In the genomic region with DNA sequence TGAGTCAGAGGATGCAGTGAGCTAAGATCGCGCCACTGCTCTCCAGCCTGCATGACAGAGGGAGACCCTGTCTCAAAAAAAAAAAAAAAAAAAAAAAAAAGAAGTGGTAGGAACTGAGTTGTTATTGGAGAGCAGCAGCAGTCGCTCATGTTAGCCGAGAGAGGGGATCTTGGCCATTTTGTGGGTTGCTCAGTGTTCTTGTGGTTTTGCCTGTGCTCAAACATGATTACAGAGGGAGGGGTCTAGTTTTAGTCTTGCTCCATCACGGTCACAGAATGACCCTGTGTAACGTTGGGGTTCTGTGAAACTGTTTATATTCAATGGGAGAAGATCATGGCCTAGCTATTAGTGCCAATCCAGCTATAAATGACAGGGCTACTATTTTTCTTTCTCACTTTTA, we compare ENCODE assay signal across 10 cellular contexts. TPM values are rescaled to one million over a fixed set of nuclear protein-coding genes. Genes with fewer than 3 reads are reported as not detected.
DNase-seq lines count a peak whose midpoint lies in the region; ATAC-seq, FAIRE-seq and TF ChIP-seq lines count a peak whose summit lies in the region.
"Had no signal": no experiment of that assay in that cellular context is flagged by ENCODE, and none has a peak within 500 bp of the region (broad histone marks: within the 10 kb centered on the region; RNA-seq: fewer than 3 reads in every experiment).

No MANE protein-coding gene starts in this region.

- CTCF ChIA-PET in A549 (lab: Yijun Ruan, JAX) (interaction anchor here (0.6 to 1.4 kb wide), 11 partner anchors 9 to 97 kb away, joined by 3 to 9 read pairs (median 3); partner anchors contain the start of gene VPS11), Caco-2 (lab: Charles Lee) (interaction anchor here (0.9 kb wide), 1 partner anchor 111 kb away, joined by 3 read pairs; no protein-coding TSS in a partner anchor)

- no peak for TF ChIP-seq EP300 in A549 (IDR thresholded peaks at IDR 0.05)

- H3K9me3 ChIP-seq in A549 (no peaks in the 10 kb centered on the region), Caco-2 (no peaks in the 10 kb centered on the region), SK-N-MC (ENCODE audit: low read depth, low read length) (no peaks in the 10 kb centered on the region)

- TF ChIP-seq CTCF in A549 (IDR thresholded peaks at IDR 0.05) (no peak), Caco-2 (IDR thresholded peaks at IDR 0.05; ENCODE audit: insufficient read depth in 1 of 2, low read depth in 1 of 2, low read length in 1 of 2, severe bottlenecking in 1 of 2, unreplicated experiment in 1 of 2) (no peak), dorsolateral prefrontal cortex (IDR thresholded peaks at IDR 0.05 in 54 of 56, conservative IDR thresholded peaks at IDR 0.05 in 2 of 56; ENCODE audit: low read depth in 1 of 56, partially characterized antibody in 56 of 56) (no peak)

- intact Hi-C loops in Caco-2 (cut with micrococcal nuclease; ENCODE audit: unreplicated experiment): loop anchor here (1.0 kb wide), 1 partner anchor 32 kb away; the partner anchor contains the start of gene VPS11
- intact Hi-C loops in dorsolateral prefrontal cortex (cut with DNase I): loop anchor here (5.0 to 10.0 kb wide), 5 partner anchors 82 to 225 kb away; partner anchors contain the start of genes CBL (in 1 of the 2), RPS25 (in 1 of the 2) and TRAPPC4 (in 1 of the 2)

- no TSS peak for BruUV-seq in Caco-2 (replicated peaks; lab: Mats Ljungman, UMichigan)

- H3K27me3 ChIP-seq in Caco-2 (replicated peaks; ENCODE audit: control insufficient read depth, insufficient read depth, low read length) (no peaks in the 10 kb centered on the region), dorsolateral prefrontal cortex (no peaks in the 10 kb centered on the region)

- peaks cover 28% of the 10 kb centered on the region for H3K4me1 Mint-ChIP-seq in Caco-2 (ENCODE audit: low read depth, unreplicated experiment)
- H3K4me1 Mint-ChIP-seq in effector memory CD8-positive, alpha-beta T cell (ENCODE audit: low read depth in 2 of 2): peaks cover 27 to 37% of the 10 kb centered on the region in 2 donors

- WGBS in A549 (ENCODE audit: missing lambda C conversion rate): 72% methylated on average over 6 of the region's 6 CpGs

- POLR2A ChIA-PET in A549 (lab: Yijun Ruan, JAX) (interaction anchor here (0.7 kb wide), 1 partner anchor 70 kb away, joined by 3 read pairs; no protein-coding TSS in a partner anchor), Caco-2 (lab: Charles Lee) (no interaction called here)

- H3K9me3 Mint-ChIP-seq in Caco-2 (ENCODE audit: unreplicated experiment): no peaks in the 10 kb centered on the region
- H3K9me3 Mint-ChIP-seq in effector memory CD8-positive, alpha-beta T cell: no peaks in the 10 kb centered on the region

- peak overlapping the region; percentile 99 for H3K4me2 ChIP-seq in A549

- H3K27ac Mint-ChIP-seq in Caco-2 (ENCODE audit: unreplicated experiment): peak overlapping the region; percentile 98
- no peak overlapping the region for H3K27ac Mint-ChIP-seq in effector memory CD8-positive, alpha-beta T cell

- H3K36me3 ChIP-seq in Caco-2 (ENCODE audit: control insufficient read depth, insufficient read depth, low read length): peaks cover 3% of the 10 kb centered on the region; the same call in 1 of the 2 replicates
- peaks cover 33% of the 10 kb centered on the region for H3K36me3 ChIP-seq in SK-N-MC (ENCODE audit: insufficient read depth, low read length)

- DNase-seq in A549 (ENCODE audit: low read depth in 1 of 2, low spot score in 1 of 2): no peak
- no peak for DNase-seq in Caco-2
- no peak for DNase-seq in SK-N-MC (ENCODE audit: low read depth, low spot score)
- no peak for DNase-seq in dorsolateral prefrontal cortex
- DNase-seq in NCI-H82 (lab: John Stamatoyannopoulos, UW): no peak
- no peak for DNase-seq in effector memory CD8-positive, alpha-beta T cell
- no peak for DNase-seq in NCI-H345 (lab: John Stamatoyannopoulos, UW)
- no peak for DNase-seq in OCI-M2 (lab: John Stamatoyannopoulos, UW; ENCODE audit: unreplicated experiment)
- DNase-seq: stimulated activated naive CD4-positive, alpha-beta T cell had no signal

- TF ChIP-seq RAD21 in A549 (conservative IDR thresholded peaks at IDR 0.05 in 1 of 2, IDR thresholded peaks at IDR 0.05 in 1 of 2): no peak

- H3K36me3 Mint-ChIP-seq in Caco-2 (ENCODE audit: insufficient read depth, unreplicated experiment): peaks cover 72% of the 10 kb centered on the region
- H3K36me3 Mint-ChIP-seq in effector memory CD8-positive, alpha-beta T cell (ENCODE audit: insufficient read depth): peaks cover 35% of the 10 kb centered on the region

- H3K4me3 ChIP-seq in A549 (no peak overlapping the region), Caco-2 (ENCODE audit: low read depth, low read length) (no peak overlapping the region), SK-N-MC (peak overlapping the region; percentile 95), dorsolateral prefrontal cortex (peak overlapping the region in 32 of 59 donors; percentile 4 to 98 (median 86))
- H3K4me3 ChIP-seq: lung had no signal

- no peak for ATAC-seq in A549
- ATAC-seq in effector memory CD8-positive, alpha-beta T cell (replicated peaks): no peak

- peak overlapping the region; percentile 51 for H3K9ac ChIP-seq in SK-N-MC (ENCODE audit: insufficient read length)

- H3K4me3 Mint-ChIP-seq in Caco-2 (ENCODE audit: unreplicated experiment): peak overlapping the region; percentile 85
- peak overlapping the region in 1 of 2 donors; percentile 90 for H3K4me3 Mint-ChIP-seq in effector memory CD8-positive, alpha-beta T cell

- no peak for FAIRE-seq in A549 (lab: Jason Lieb, UNC)

- peaks cover 26% of the 10 kb centered on the region for H3K4me1 ChIP-seq in A549
- H3K4me1 ChIP-seq in Caco-2: peaks cover 19% of the 10 kb centered on the region

- H3K27me3 Mint-ChIP-seq in Caco-2 (ENCODE audit: insufficient read depth, unreplicated experiment): no peaks in the 10 kb centered on the region
- H3K27me3 Mint-ChIP-seq in effector memory CD8-positive, alpha-beta T cell: no peaks in the 10 kb centered on the region

- H3K27ac ChIP-seq in A549 (no peak overlapping the region), SK-N-MC (no peak overlapping the region; the same call in 1 of the 2 replicates), dorsolateral prefrontal cortex (peak overlapping the region in 1 of 59 donors; percentile 10)

- no peak for TF ChIP-seq POLR2A in A549 (IDR thresholded peaks at IDR 0.05; ENCODE audit: low read length)

TF ChIP-seq in A549, 52 proteins besides CTCF, POLR2A, EP300 and RAD21 (continues in another document):
- no peak for TF ChIP-seq CBX2 (IDR thresholded peaks at IDR 0.05; ENCODE audit: borderline replicate concordance, low read depth)
- TF ChIP-seq HOXB13 (CRISPR knock-in tag; IDR thresholded peaks at IDR 0.05; ENCODE audit: low read depth): no peak
- no peak for TF ChIP-seq ZSCAN20 (CRISPR knock-in tag; IDR thresholded peaks at IDR 0.05)
- no peak for TF ChIP-seq ZC3H11A (IDR thresholded peaks at IDR 0.05)
- no peak for TF ChIP-seq KDM1A (IDR thresholded peaks at IDR 0.05; ENCODE audit: low read depth)
- no peak for TF ChIP-seq NR3C1 (IDR thresholded peaks at IDR 0.05)
- TF ChIP-seq ZNF302 (CRISPR knock-in tag; IDR thresholded peaks at IDR 0.05): no peak

RNA-seq across cellular contexts. Expression of gene DPAGT1, which starts 1.9 kb away (rescaled TPM):
- 81.4 and 86.9 TPM in 2 replicates for polyA plus RNA-seq in A549 (2011; rRNA removed)
- polyA plus RNA-seq in A549 (2012; cell fraction: cytosol; rRNA removed): 47.6 and 51.1 TPM in 2 replicates
- 128 and 131 TPM in 2 replicates for polyA plus RNA-seq in A549 (2012; cell fraction: nucleus; rRNA removed)
- 42.1 to 47.6 TPM (median 43.7 TPM) in 3 replicates for polyA plus RNA-seq in A549 (2017; fragmentation: RNase III; extraction: RNeasy Plus Mini Kit Qiagen cat#74134 plus additional on column Dnase treatment)
- polyA minus RNA-seq in A549 (2011; rRNA and poly(A)+ RNA removed): 102 and 104 TPM in 2 replicates
- total RNA-seq in Caco-2 (2022): 117 and 119 TPM in 2 replicates
- total RNA-seq in dorsolateral prefrontal cortex: 10 to 100 TPM; 18.3 to 47.3 (median 30.8) TPM

RNA-seq across cellular contexts. Expression of gene C2CD2L, which starts 7.4 kb away (rescaled TPM):
- polyA plus RNA-seq in A549 (2011; rRNA removed) (2.4 and 3.5 TPM in 2 replicates), A549 (2017; fragmentation: RNase III; extraction: RNeasy Plus Mini Kit Qiagen cat#74134 plus additional on column Dnase treatment) (4.1 to 4.8 TPM (median 4.2 TPM) in 3 replicates)
- 4.0 and 5.3 TPM in 2 replicates for polyA plus RNA-seq in A549 (2012; cell fraction: cytosol; rRNA removed)
- 13.3 and 14.2 TPM in 2 replicates for polyA plus RNA-seq in A549 (2012; cell fraction: nucleus; rRNA removed)
- 10.6 and 11.8 TPM in 2 replicates for polyA minus RNA-seq in A549 (2011; rRNA and poly(A)+ RNA removed)
- total RNA-seq in Caco-2 (2022) (14.7 and 15.4 TPM in 2 replicates), dorsolateral prefrontal cortex (10 to 100 TPM; 26.6 to 76.4 (median 50.5) TPM)

RNA-seq across cellular contexts. Expression of gene HMBS, which starts 15.0 kb away (rescaled TPM):
- polyA plus RNA-seq in A549 (2011; rRNA removed) (62.2 and 77.6 TPM in 2 replicates), A549 (2017; fragmentation: RNase III; extraction: RNeasy Plus Mini Kit Qiagen cat#74134 plus additional on column Dnase treatment) (48.8 to 51.7 TPM (median 49.1 TPM) in 3 replicates)
- 71.6 and 74.7 TPM in 2 replicates for polyA plus RNA-seq in A549 (2012; cell fraction: cytosol; rRNA removed)
- polyA plus RNA-seq in A549 (2012; cell fraction: nucleus; rRNA removed): 83.1 and 86.5 TPM in 2 replicates
- polyA minus RNA-seq in A549 (2011; rRNA and poly(A)+ RNA removed): 56.8 and 74.4 TPM in 2 replicates
- total RNA-seq in Caco-2 (2022) (94.9 and 95.7 TPM in 2 replicates), dorsolateral prefrontal cortex (10 to 100 TPM in 95 of 120 experiments, 1 to 10 TPM in 25; 6.8 to 18.6 (median 12.6) TPM)

RNA-seq across cellular contexts. Expression of gene HINFP, which starts 21.7 kb away (rescaled TPM):
- polyA plus RNA-seq in A549 (2011; rRNA removed) (13.0 and 16.3 TPM in 2 replicates), A549 (2017; fragmentation: RNase III; extraction: RNeasy Plus Mini Kit Qiagen cat#74134 plus additional on column Dnase treatment) (10.0 to 11.7 TPM (median 10.3 TPM) in 3 replicates)
- 11.6 and 14.6 TPM in 2 replicates for polyA plus RNA-seq in A549 (2012; cell fraction: cytosol; rRNA removed)
- 30.1 and 38.3 TPM in 2 replicates for polyA plus RNA-seq in A549 (2012; cell fraction: nucleus; rRNA removed)
- 19.5 and 31.3 TPM in 2 replicates for polyA minus RNA-seq in A549 (2011; rRNA and poly(A)+ RNA removed)
- total RNA-seq in Caco-2 (2022) (61.6 and 65.2 TPM in 2 replicates), dorsolateral prefrontal cortex (10 to 100 TPM; 29.8 to 70.5 (median 47.9) TPM)

RNA-seq across cellular contexts. Expression of gene VPS11, which starts 32.1 kb away (rescaled TPM):
- polyA plus RNA-seq in A549 (2011; rRNA removed): 4.6 and 11.3 TPM in 2 replicates
- polyA plus RNA-seq in A549 (2012; cell fraction: cytosol; rRNA removed): 7.0 and 7.1 TPM in 2 replicates
- 19.4 and 21.8 TPM in 2 replicates for polyA plus RNA-seq in A549 (2012; cell fraction: nucleus; rRNA removed)
- 10.8 to 12.1 TPM (median 12.0 TPM) in 3 replicates for polyA plus RNA-seq in A549 (2017; fragmentation: RNase III; extraction: RNeasy Plus Mini Kit Qiagen cat#74134 plus additional on column Dnase treatment)
- 11.6 and 15.0 TPM in 2 replicates for polyA minus RNA-seq in A549 (2011; rRNA and poly(A)+ RNA removed)
- 43.2 and 47.7 TPM in 2 replicates for total RNA-seq in Caco-2 (2022)
- total RNA-seq in dorsolateral prefrontal cortex: 10 to 100 TPM; 33.3 to 65.7 (median 50.5) TPM

Comparison
In these comparisons a context has a peak if more than half of its experiments do, and no peak if none do; other contexts are left out.
1. H3K4me3 ChIP-seq: peak in SK-N-MC (single experiment) and dorsolateral prefrontal cortex (32 of 59); none in A549 (single experiment) and Caco-2 (single experiment).